24 cellular contexts compared by ENCODE assay signal in genomic region chr15:33402640-33403039, GRCh38.
DNase-seq lines count a peak whose midpoint lies in the region; TF ChIP-seq lines count a peak whose summit lies in the region.
"Had no signal": no experiment of that assay in that cellular context is flagged by ENCODE, and none has a peak within 500 bp of the region (broad histone marks: within the 10 kb centered on the region; RNA-seq: fewer than 3 reads in every experiment).

No MANE protein-coding gene starts in this region.

- no peak for TF ChIP-seq CTCF in esophagus muscularis mucosa (IDR thresholded peaks at IDR 0.05)

- H3K4me1 ChIP-seq in esophagus muscularis mucosa (no peaks in the 10 kb centered on the region), mesenchymal stem cell (ENCODE audit: control insufficient read depth, insufficient read depth, low read depth, low read length) (peaks cover 8% of the 10 kb centered on the region)
- H3K4me1 ChIP-seq: Caco-2 had no signal

- H3K27ac ChIP-seq in esophagus muscularis mucosa (replicated peaks in 1 of 4) = no peak overlapping the region
- no peak overlapping the region for H3K27ac ChIP-seq in mesenchymal stem cell (ENCODE audit: low read length, poor library complexity, severe bottlenecking)
- H3K27ac ChIP-seq: C4-2B, GM23248, HL-60 had no signal

- no peak overlapping the region for H2BK15ac ChIP-seq in mesenchymal stem cell (ENCODE audit: low read depth, poor library complexity, severe bottlenecking)

- no peak overlapping the region for H2BK12ac ChIP-seq in mesenchymal stem cell (ENCODE audit: low read length in 2 of 2)

- 53% methylated on average over 2 of the region's 2 CpGs for WGBS in esophagus muscularis mucosa
- 67% methylated on average over 2 of the region's 2 CpGs for WGBS in mesenchymal stem cell

- peaks cover 5% of the 10 kb centered on the region for H3K79me1 ChIP-seq in mesenchymal stem cell (replicated peaks; ENCODE audit: low read length, poor library complexity, severe bottlenecking)

- H2BK120ac ChIP-seq in mesenchymal stem cell (ENCODE audit: low read depth, low read length) = no peak overlapping the region

- no peaks in the 10 kb centered on the region for H3K9me3 ChIP-seq in esophagus muscularis mucosa
- no peaks in the 10 kb centered on the region for H3K9me3 ChIP-seq in mesenchymal stem cell (ENCODE audit: control insufficient read depth, low read length)
- H3K9me3 ChIP-seq: Caco-2 had no signal

- no peak overlapping the region for H3K9ac ChIP-seq in mesenchymal stem cell (ENCODE audit: low read length)
- H3K9ac ChIP-seq: GM23248 had no signal

- TF ChIP-seq EP300 in esophagus muscularis mucosa (IDR thresholded peaks at IDR 0.05) = no peak

- H3K4me3 ChIP-seq in esophagus muscularis mucosa (no peak overlapping the region), mesenchymal stem cell (ENCODE audit: insufficient read depth in 1 of 2, low read depth in 1 of 2, low read length in 2 of 2) (no peak overlapping the region)
- H3K4me3 ChIP-seq: GM23248 had no signal

- no peak overlapping the region for H3K23ac ChIP-seq in mesenchymal stem cell (ENCODE audit: low read length in 2 of 2)

- DNase-seq in esophagus muscularis mucosa (ENCODE audit: extremely low spot score) (peak; percentile 70), mesenchymal stem cell (no peak), renal cortical epithelial cell (ENCODE audit: low read depth) (peak; percentile 12), cerebellar cortex (ENCODE audit: low spot score) (no peak), germinal center (ENCODE audit: low spot score) (no peak), putamen (ENCODE audit: low spot score) (no peak), medulla oblongata (ENCODE audit: extremely low spot score) (no peak)
- DNase-seq: Caco-2; CD8-positive, alpha-beta T cell; GM23248; H9; HFFc6; NCI-H1092; NCI-H1436; NCI-H187; NCI-H2081 treated with DMSO at 0.1 percent for 48 hours; NCI-H2171; NCI-H226; NCI-H510A; NCI-H69; Right ventricle myocardium superior; RPMI8226 had no signal

- no peaks in the 10 kb centered on the region for H3K36me3 ChIP-seq in esophagus muscularis mucosa
- no peaks in the 10 kb centered on the region for H3K36me3 ChIP-seq in mesenchymal stem cell (ENCODE audit: control insufficient read depth in 1 of 2, insufficient read depth in 2 of 2, low read depth in 1 of 2, low read length in 2 of 2)

- no peaks in the 10 kb centered on the region for H3K27me3 ChIP-seq in esophagus muscularis mucosa
- peaks cover 0 to 24% of the 10 kb centered on the region in 2 experiments for H3K27me3 ChIP-seq in mesenchymal stem cell (ENCODE audit: control insufficient read depth in 1 of 2, insufficient read depth in 1 of 2, low read length in 2 of 2)

- no peak overlapping the region for H2BK5ac ChIP-seq in mesenchymal stem cell (ENCODE audit: low read depth, low read length, poor library complexity, severe bottlenecking)

- no peak overlapping the region for H3K4me2 ChIP-seq in mesenchymal stem cell (ENCODE audit: low read length, poor library complexity, severe bottlenecking)

- H4K8ac ChIP-seq in mesenchymal stem cell (ENCODE audit: low read length) = no peak overlapping the region

- intact Hi-C loops in esophagus muscularis mucosa (cut with DNase I) = no loop called here

- H2AK5ac ChIP-seq in mesenchymal stem cell (ENCODE audit: low read length, severe bottlenecking) = peak overlapping the region; percentile 38

- no peak for TF ChIP-seq POLR2A in esophagus muscularis mucosa (IDR thresholded peaks at IDR 0.05; ENCODE audit: low read depth)

- H3K18ac ChIP-seq in mesenchymal stem cell (ENCODE audit: low read depth in 1 of 2, low read length in 2 of 2) = no peak overlapping the region

- no peak overlapping the region for H3K14ac ChIP-seq in mesenchymal stem cell (ENCODE audit: low read length in 2 of 2)

- H2AFZ ChIP-seq in mesenchymal stem cell (ENCODE audit: low read depth, low read length) = no peak overlapping the region
- H2AFZ ChIP-seq: GM23248 had no signal

- H4K91ac ChIP-seq in mesenchymal stem cell (ENCODE audit: low read length) = no peak overlapping the region

- no peak overlapping the region for H3K4ac ChIP-seq in mesenchymal stem cell (ENCODE audit: low read depth in 1 of 2, low read length in 2 of 2)

Comparison
In these comparisons a context has a peak if more than half of its experiments do, and no peak if none do; other contexts are left out.
1. DNase-seq: peak in esophagus muscularis mucosa (single experiment) and renal cortical epithelial cell (single experiment); none in mesenchymal stem cell (single experiment), cerebellar cortex (single experiment), germinal center (single experiment), putamen (single experiment) and medulla oblongata (single experiment).